Comparison of ENCODE assay signal across 13 cellular contexts in genomic region chr2:230868947-230869690, GRCh38. TPM values are rescaled to one million over a fixed set of nuclear protein-coding genes. Genes with fewer than 3 reads are reported as not detected.
DNase-seq lines count a peak whose midpoint lies in the region; ATAC-seq and TF ChIP-seq lines count a peak whose summit lies in the region.
"Had no signal": no experiment of that assay in that cellular context is flagged by ENCODE, and none has a peak within 500 bp of the region (broad histone marks: within the 10 kb centered on the region; RNA-seq: fewer than 3 reads in every experiment).

No MANE protein-coding gene starts in this region.

- intact Hi-C loops in uterus (cut with DNase I; ENCODE audit: low total_unique reads) = no loop called here

- no peak for ATAC-seq in activated naive CD8-positive, alpha-beta T cell treated with anti-CD3 and anti-CD28 coated beads, Interleukin-2, amount 50 U/mL, for 24 hours
- no peak for ATAC-seq in stimulated activated naive CD8-positive, alpha-beta T cell treated with anti-CD3 and anti-CD28 coated beads, Interleukin-15, amount 100 ng/mL, for 72 hours
- no peak for ATAC-seq in HG02763 (IDR thresholded peaks at IDR 0.05; ENCODE audit: unreplicated experiment)

- H3K27ac ChIP-seq in mucosa of rectum (ENCODE audit: low read depth in 2 of 2, low read length in 2 of 2) (peak overlapping the region; percentile 91 to 95), uterus (peak overlapping the region; percentile 20 to 66)

- H3K27me3 ChIP-seq in mucosa of rectum (ENCODE audit: control insufficient read depth in 2 of 2, insufficient read depth in 2 of 2, low read length in 2 of 2) (no peaks in the 10 kb centered on the region), uterus (no peaks in the 10 kb centered on the region)

- no peaks in the 10 kb centered on the region for H3K9me3 ChIP-seq in mucosa of rectum (ENCODE audit: control insufficient read depth in 2 of 2, low read length in 2 of 2)
- no peaks in the 10 kb centered on the region for H3K9me3 ChIP-seq in uterus

- H3K9ac ChIP-seq in mucosa of rectum (ENCODE audit: low read depth in 1 of 2, low read length in 2 of 2) = peak overlapping the region; percentile 72 to 80

- TF ChIP-seq CTCF in chondrocyte (IDR thresholded peaks at IDR 0.05) = no peak
- TF ChIP-seq CTCF in uterus (IDR thresholded peaks at IDR 0.05) = no peak

- peaks cover 63% of the 10 kb centered on the region for H3K4me1 Mint-ChIP-seq in activated naive CD8-positive, alpha-beta T cell treated with anti-CD3 and anti-CD28 coated beads for 36 hours
- peaks cover 62% of the 10 kb centered on the region for H3K4me1 Mint-ChIP-seq in activated naive CD8-positive, alpha-beta T cell treated with anti-CD3 and anti-CD28 coated beads, Interleukin-2, amount 50 U/mL, for 24 hours
- peaks cover 53% of the 10 kb centered on the region for H3K4me1 Mint-ChIP-seq in chondrocyte (ENCODE audit: low read depth)
- peaks cover 83% of the 10 kb centered on the region for H3K4me1 Mint-ChIP-seq in stimulated activated naive CD8-positive, alpha-beta T cell treated with anti-CD3 and anti-CD28 coated beads, Interleukin-15, amount 100 ng/mL, for 72 hours

- peak overlapping the region; percentile 42 for H3K27ac Mint-ChIP-seq in activated naive CD8-positive, alpha-beta T cell treated with anti-CD3 and anti-CD28 coated beads for 36 hours
- no peak overlapping the region for H3K27ac Mint-ChIP-seq in activated naive CD8-positive, alpha-beta T cell treated with anti-CD3 and anti-CD28 coated beads, Interleukin-2, amount 50 U/mL, for 24 hours
- H3K27ac Mint-ChIP-seq in chondrocyte (ENCODE audit: unreplicated experiment) = peak overlapping the region; percentile 69
- no peak overlapping the region for H3K27ac Mint-ChIP-seq in stimulated activated naive CD8-positive, alpha-beta T cell treated with anti-CD3 and anti-CD28 coated beads, Interleukin-15, amount 100 ng/mL, for 72 hours
- H3K27ac Mint-ChIP-seq: activated naive CD8-positive, alpha-beta T cell treated with anti-CD3 and anti-CD28 coated beads, Interleukin-2, amount 10 ng/mL, durations not matched to agents 7 days and 5 days had no signal

- TF ChIP-seq POLR2A in uterus (IDR thresholded peaks at IDR 0.05) = no peak

- H3K36me3 Mint-ChIP-seq in activated naive CD8-positive, alpha-beta T cell treated with anti-CD3 and anti-CD28 coated beads for 36 hours = peaks cover 4% of the 10 kb centered on the region
- no peaks in the 10 kb centered on the region for H3K36me3 Mint-ChIP-seq in activated naive CD8-positive, alpha-beta T cell treated with anti-CD3 and anti-CD28 coated beads, Interleukin-2, amount 50 U/mL, for 24 hours (ENCODE audit: low read depth)
- no peaks in the 10 kb centered on the region for H3K36me3 Mint-ChIP-seq in chondrocyte (ENCODE audit: low read depth)
- H3K36me3 Mint-ChIP-seq: immature natural killer cell had no signal

- H3K4me1 ChIP-seq in mucosa of rectum (ENCODE audit: control insufficient read depth in 2 of 2, insufficient read depth in 2 of 2, low read length in 2 of 2) (peaks cover 83% of the 10 kb centered on the region in 2 donors), uterus (peaks cover 0 to 10% of the 10 kb centered on the region in 2 donors)

- no peaks in the 10 kb centered on the region for H3K9me3 Mint-ChIP-seq in activated naive CD8-positive, alpha-beta T cell treated with anti-CD3 and anti-CD28 coated beads for 36 hours
- H3K9me3 Mint-ChIP-seq in activated naive CD8-positive, alpha-beta T cell treated with anti-CD3 and anti-CD28 coated beads, Interleukin-2, amount 50 U/mL, for 24 hours = no peaks in the 10 kb centered on the region
- H3K9me3 Mint-ChIP-seq in chondrocyte (ENCODE audit: low read depth) = no peaks in the 10 kb centered on the region
- no peaks in the 10 kb centered on the region for H3K9me3 Mint-ChIP-seq in stimulated activated naive CD8-positive, alpha-beta T cell treated with anti-CD3 and anti-CD28 coated beads, Interleukin-15, amount 100 ng/mL, for 72 hours
- H3K9me3 Mint-ChIP-seq: activated naive CD8-positive, alpha-beta T cell treated with anti-CD3 and anti-CD28 coated beads, Interleukin-2, amount 10 ng/mL, durations not matched to agents 7 days and 5 days; immature natural killer cell had no signal

- H3K4me3 Mint-ChIP-seq in activated naive CD8-positive, alpha-beta T cell treated with anti-CD3 and anti-CD28 coated beads for 36 hours = no peak overlapping the region
- no peak overlapping the region for H3K4me3 Mint-ChIP-seq in activated naive CD8-positive, alpha-beta T cell treated with anti-CD3 and anti-CD28 coated beads, Interleukin-2, amount 50 U/mL, for 24 hours
- no peak overlapping the region for H3K4me3 Mint-ChIP-seq in chondrocyte (ENCODE audit: unreplicated experiment)
- H3K4me3 Mint-ChIP-seq in stimulated activated naive CD8-positive, alpha-beta T cell treated with anti-CD3 and anti-CD28 coated beads, Interleukin-15, amount 100 ng/mL, for 72 hours = no peak overlapping the region
- H3K4me3 Mint-ChIP-seq: activated naive CD8-positive, alpha-beta T cell treated with anti-CD3 and anti-CD28 coated beads, Interleukin-2, amount 10 ng/mL, durations not matched to agents 7 days and 5 days; immature natural killer cell had no signal

- H3K36me3 ChIP-seq in mucosa of rectum (ENCODE audit: control insufficient read depth in 2 of 2, insufficient read depth in 2 of 2, low read length in 2 of 2) = peaks cover 10 to 21% of the 10 kb centered on the region in 2 donors
- H3K36me3 ChIP-seq in uterus = no peaks in the 10 kb centered on the region

- no peaks in the 10 kb centered on the region for H3K27me3 Mint-ChIP-seq in activated naive CD8-positive, alpha-beta T cell treated with anti-CD3 and anti-CD28 coated beads for 36 hours
- H3K27me3 Mint-ChIP-seq in activated naive CD8-positive, alpha-beta T cell treated with anti-CD3 and anti-CD28 coated beads, Interleukin-2, amount 50 U/mL, for 24 hours = peaks cover 2% of the 10 kb centered on the region
- no peaks in the 10 kb centered on the region for H3K27me3 Mint-ChIP-seq in chondrocyte (ENCODE audit: low read depth)
- H3K27me3 Mint-ChIP-seq in stimulated activated naive CD8-positive, alpha-beta T cell treated with anti-CD3 and anti-CD28 coated beads, Interleukin-15, amount 100 ng/mL, for 72 hours = no peaks in the 10 kb centered on the region

- DNase-seq in activated naive CD8-positive, alpha-beta T cell treated with anti-CD3 and anti-CD28 coated beads for 36 hours = no peak
- DNase-seq in activated naive CD8-positive, alpha-beta T cell treated with anti-CD3 and anti-CD28 coated beads, Interleukin-2, amount 50 U/mL, for 24 hours = no peak
- DNase-seq in chondrocyte (ENCODE audit: low spot score) (no peak), uterus (no peak)
- DNase-seq in stimulated activated naive CD8-positive, alpha-beta T cell treated with anti-CD3 and anti-CD28 coated beads, Interleukin-15, amount 100 ng/mL, for 72 hours = no peak
- DNase-seq in activated naive CD4-positive, alpha-beta T cell treated with Interleukin-2 at 50 U/mL for 16 hours = no peak
- DNase-seq: ACHN; activated CD4-positive, alpha-beta T cell treated with anti-CD3 and anti-CD28 coated beads, Interleukin-2, amount 50 U/mL, for 1 hour; activated naive CD8-positive, alpha-beta T cell treated with anti-CD3 and anti-CD28 coated beads, Interleukin-2, amount 10 ng/mL, durations not matched to agents 7 days and 5 days; immature natural killer cell; NCI-H524 treated with DMSO at 0.1 percent for 48 hours had no signal

- H3K4me3 ChIP-seq in mucosa of rectum (ENCODE audit: low read length in 2 of 2) = peak overlapping the region; percentile 49 to 52
- no peak overlapping the region for H3K4me3 ChIP-seq in uterus

RNA-seq across cellular contexts. Expression of gene ITM2C, which starts 4.4 kb away (rescaled TPM):
- 10 to 100 TPM; 69.9 to 73.6 TPM for total RNA-seq in activated naive CD8-positive, alpha-beta T cell treated with anti-CD3 and anti-CD28 coated beads for 36 hours
- total RNA-seq in chondrocyte (114 to 215 TPM (median 208 TPM) in 3 replicates), uterus (100 to 1,000 TPM in 1 of 4 donors, 10 to 100 TPM in 3; 33.8 to 301 (median 67.6) TPM)

RNA-seq across cellular contexts. Expression of gene GPR55, which starts 55.9 kb away (rescaled TPM):
- 10 to 100 TPM; 18.8 to 20.4 TPM for total RNA-seq in activated naive CD8-positive, alpha-beta T cell treated with anti-CD3 and anti-CD28 coated beads for 36 hours
- total RNA-seq in chondrocyte (not detected in 3 replicates), uterus (not detected)

Comparison
In these comparisons a context has a peak if more than half of its experiments do, and no peak if none do; other contexts are left out.
1. H3K27ac Mint-ChIP-seq: peak in activated naive CD8-positive, alpha-beta T cell treated with anti-CD3 and anti-CD28 coated beads for 36 hours (single experiment) and chondrocyte (single experiment); none in activated naive CD8-positive, alpha-beta T cell treated with anti-CD3 and anti-CD28 coated beads, Interleukin-2, amount 50 U/mL, for 24 hours (single experiment) and stimulated activated naive CD8-positive, alpha-beta T cell treated with anti-CD3 and anti-CD28 coated beads, Interleukin-15, amount 100 ng/mL, for 72 hours (0 of 2).
2. H3K4me3 ChIP-seq: peak in mucosa of rectum (2 of 2); none in uterus (0 of 2).
3. RNA of gene GPR55, which starts 55.9 kb away (total RNA-seq): 18.8 to 20.4 TPM in activated naive CD8-positive, alpha-beta T cell treated with anti-CD3 and anti-CD28 coated beads for 36 hours; not detected in chondrocyte and not detected in uterus; every median in the first group is over 10 times any median in the second.